Comparison of ENCODE assay signal across 23 cellular contexts in genomic region chr10:15651175-15651574, GRCh38.
"Had no signal": no experiment of that assay in that cellular context is flagged by ENCODE, and none has a peak within 500 bp of the region (broad histone marks: within the 10 kb centered on the region; RNA-seq: fewer than 3 reads in every experiment).

No MANE protein-coding gene starts in this region.

- H3K4me3 Mint-ChIP-seq: immature natural killer cell; memory B cell; naive B cell; nephron progenitor cell; stimulated activated memory B cell treated with anti-CD40 and anti-IgM and Interleukin-4, amounts not matched to agents 10 μg/mL and 1 μg/mL and 100 μg/mL, for 72 hours; stimulated activated naive CD8-positive, alpha-beta T cell treated with anti-CD3 and anti-CD28 coated beads, Interleukin-15, Interleukin-2, amounts not matched to agents 100 ng/mL and 50 ng/mL, for 24 hours had no signal

- H3K4me1 ChIP-seq: colonic mucosa, gastrocnemius medialis, left lung, lower lobe of right lung, parathyroid adenoma, psoas muscle, right lobe of liver, spleen, transverse colon had no signal

- H3K9me3 ChIP-seq: colonic mucosa, gastrocnemius medialis, left lung, lower lobe of right lung, psoas muscle, right lobe of liver, spleen, transverse colon had no signal

- H3K9ac ChIP-seq: parathyroid adenoma had no signal

- H3K9me3 Mint-ChIP-seq: memory B cell; naive B cell; stimulated activated naive CD8-positive, alpha-beta T cell treated with anti-CD3 and anti-CD28 coated beads, Interleukin-15, Interleukin-2, amounts not matched to agents 100 ng/mL and 50 ng/mL, for 24 hours had no signal

- H3K27me3 Mint-ChIP-seq: memory B cell; stimulated activated memory B cell treated with anti-CD40 and anti-IgM and Interleukin-4, amounts not matched to agents 10 μg/mL and 1 μg/mL and 100 μg/mL, for 72 hours; stimulated activated naive CD8-positive, alpha-beta T cell treated with anti-CD3 and anti-CD28 coated beads, Interleukin-15, Interleukin-2, amounts not matched to agents 100 ng/mL and 50 ng/mL, for 24 hours had no signal

- H3K4me1 Mint-ChIP-seq: immature natural killer cell; memory B cell; naive B cell; nephron progenitor cell; stimulated activated memory B cell treated with anti-CD40 and anti-IgM and Interleukin-4, amounts not matched to agents 10 μg/mL and 1 μg/mL and 100 μg/mL, for 72 hours had no signal

- ATAC-seq: gastrocnemius medialis; left lung; lower lobe of right lung; psoas muscle; right lobe of liver; stimulated activated memory B cell treated with anti-CD40 and anti-IgM and Interleukin-4, amounts not matched to agents 10 μg/mL and 1 μg/mL and 100 μg/mL, for 72 hours had no signal

- H3K27ac Mint-ChIP-seq: immature natural killer cell; memory B cell; naive B cell; nephron progenitor cell; stimulated activated memory B cell treated with anti-CD40 and anti-IgM and Interleukin-4, amounts not matched to agents 10 μg/mL and 1 μg/mL and 100 μg/mL, for 72 hours; stimulated activated naive CD8-positive, alpha-beta T cell treated with anti-CD3 and anti-CD28 coated beads, Interleukin-15, Interleukin-2, amounts not matched to agents 100 ng/mL and 50 ng/mL, for 24 hours had no signal

- H3K27me3 ChIP-seq: colonic mucosa, gastrocnemius medialis, left lung, right lobe of liver, spleen, transverse colon had no signal

- H3K36me3 ChIP-seq: colonic mucosa, gastrocnemius medialis, left lung, lower lobe of right lung, right lobe of liver, spleen, transverse colon had no signal

- H3K27ac ChIP-seq: colonic mucosa, gastrocnemius medialis, left lung, lower lobe of right lung, parathyroid adenoma, psoas muscle, right lobe of liver, spleen, transverse colon had no signal

- H3K4me3 ChIP-seq: colonic mucosa, gastrocnemius medialis, left lung, lower lobe of right lung, psoas muscle, right lobe of liver, spleen, transverse colon had no signal

- DNase-seq: cerebellar nuclear complex; colonic mucosa; dermis blood vessel endothelial cell; erythroblast; gastrocnemius medialis; glutamatergic neuron; immature natural killer cell; left lung; lower lobe of right lung; naive B cell; nephron progenitor cell; psoas muscle; retina; right lobe of liver; spleen; stimulated activated CD4-positive, alpha-beta T cell treated with anti-CD3 and anti-CD28 coated beads, Interleukin-15, amount 100 ng/mL, for 24 hours; stimulated activated CD4-positive, alpha-beta T cell treated with anti-CD3 and anti-CD28 coated beads, Interleukin-1b, Interleukin-23, amount 100 ng/mL, for 48 hours; stimulated activated CD4-positive, alpha-beta T cell treated with anti-CD3 and anti-CD28 coated beads, Interleukin-4, amount 100 ng/mL, for 24 hours; transverse colon had no signal

- H3K36me3 Mint-ChIP-seq: memory B cell; naive B cell; stimulated activated memory B cell treated with anti-CD40 and anti-IgM and Interleukin-4, amounts not matched to agents 10 μg/mL and 1 μg/mL and 100 μg/mL, for 72 hours had no signal
